ENCODE assay signal across 9 cellular contexts in genomic region chrX:55451990-55452824, GRCh38. TPM values are rescaled to one million over a fixed set of nuclear protein-coding genes. Genes with fewer than 3 reads are reported as not detected.
DNase-seq lines count a peak whose midpoint lies in the region; ATAC-seq, FAIRE-seq and TF ChIP-seq lines count a peak whose summit lies in the region.
"Had no signal": no experiment of that assay in that cellular context is flagged by ENCODE, and none has a peak within 500 bp of the region (broad histone marks: within the 10 kb centered on the region; RNA-seq: fewer than 3 reads in every experiment).

Gene MAGEH1 (plus strand): TSS chrX:55452127. CDS start chrX:55452375, 248 bp downstream.

- H3K79me2 ChIP-seq in keratinocyte (ENCODE audit: control insufficient read depth, insufficient read depth, low read length) = no peaks in the 10 kb centered on the region

- peak within 1 kb of the TSS; percentile 50 for H3K9ac ChIP-seq in keratinocyte (ENCODE audit: control insufficient read depth, extremely low read depth, insufficient read depth, low read length)

- H3K9me3 ChIP-seq in keratinocyte (ENCODE audit: control insufficient read depth, low read depth, low read length) = no peaks in the 10 kb centered on the region

- H3K9me1 ChIP-seq in keratinocyte (ENCODE audit: control insufficient read depth, extremely low read depth, insufficient read depth, low read length) = no peaks in the 10 kb centered on the region

- TF ChIP-seq CTCF in keratinocyte (optimal IDR thresholded peaks at IDR 0.05 in 1 of 3, IDR thresholded peaks at IDR 0.05 in 1 of 3, conservative IDR thresholded peaks at IDR 0.05 in 1 of 3; ENCODE audit: extremely low read depth in 1 of 3, insufficient read depth in 2 of 3, low read length in 3 of 3) = no peak

- no peak for FAIRE-seq in keratinocyte (lab: Jason Lieb, UNC)

- no peaks in the 10 kb centered on the region for H3K4me1 ChIP-seq in keratinocyte (ENCODE audit: control insufficient read depth, extremely low read depth, insufficient read depth, low read length)

- no peaks in the 10 kb centered on the region for H4K20me1 ChIP-seq in keratinocyte (ENCODE audit: control insufficient read depth, extremely low read depth, insufficient read depth, low read length)

- no peaks in the 10 kb centered on the region for H3K27me3 ChIP-seq in keratinocyte (ENCODE audit: control insufficient read depth, extremely low read depth, insufficient read depth, low read length)

- peak; percentile 90 for ATAC-seq in HG02970 (IDR thresholded peaks at IDR 0.05; ENCODE audit: low FRiP score, unreplicated experiment)

- H3K4me3 ChIP-seq in keratinocyte (ENCODE audit: control insufficient read depth in 2 of 3, extremely low read depth in 1 of 3, insufficient read depth in 2 of 3, low read depth in 1 of 3, low read length in 3 of 3) = peak within 1 kb of the TSS; percentile 40 to 78 (median 60)

- no peaks in the 10 kb centered on the region for H3K36me3 ChIP-seq in keratinocyte (ENCODE audit: control insufficient read depth in 2 of 2, extremely low read depth in 1 of 2, insufficient read depth in 2 of 2, low read length in 2 of 2)

- H3K4me2 ChIP-seq in keratinocyte (ENCODE audit: control insufficient read depth, extremely low read depth, insufficient read depth, low read depth, low read length) = peak within 1 kb of the TSS; percentile 78

- DNase-seq in NCI-H1417 (lab: John Stamatoyannopoulos, UW) (peak; percentile 34 to 77 (median 60)), NCI-H1417 treated with DMSO at 0.1 percent for 48 hours (lab: John Stamatoyannopoulos, UW) (no peak), NCI-H2227 treated with DMSO at 0.1 percent for 48 hours (lab: John Stamatoyannopoulos, UW) (peak; percentile 88), cerebellar cortex (ENCODE audit: low spot score) (peak; percentile 92), keratinocyte (ENCODE audit: low read depth, low spot score) (no peak)
- peak; percentile 58 for DNase-seq in activated CD4-positive, alpha-beta T cell treated with anti-CD3 and anti-CD28 coated beads for 1 hour
- DNase-seq in stimulated activated CD4-positive, alpha-beta T cell treated with anti-CD3 and anti-CD28 coated beads, Interleukin-12 subunit alpha, Interleukin-12 subunit beta, amount 100 ng/mL, for 48 hours (ENCODE audit: low read depth in 2 of 3, low spot score in 1 of 3) = peak; percentile 51 to 69 (median 59)

- H2AFZ ChIP-seq in keratinocyte (ENCODE audit: control insufficient read depth, low read length) = peak within 1 kb of the TSS; percentile 87

- no peak within 1 kb of the TSS for H3K27ac ChIP-seq in keratinocyte (ENCODE audit: control insufficient read depth, insufficient read depth, low read length)
- H3K27ac ChIP-seq: 22Rv1 had no signal

- dilution Hi-C loops in keratinocyte (cut with MboI; ENCODE audit: extremely low pct_ligation_motif_present, low sequenced_read_pairs) = no loop called here

RNA-seq across cellular contexts. Expression of gene MAGEH1, which starts in this region (rescaled TPM):
- 5.8 to 6.7 TPM (median 6.2 TPM) in 3 replicates for polyA plus RNA-seq in keratinocyte
- polyA plus RNA-seq in keratinocyte (2011; ENCODE audit: low read depth) = 2.8 TPM
- 3.4 and 3.6 TPM in 2 replicates for polyA plus RNA-seq in keratinocyte (2011; cell fraction: cytosol; rRNA removed)
- polyA plus RNA-seq in keratinocyte (2011; cell fraction: nucleus; rRNA removed) = 9.5 and 10.5 TPM in 2 replicates
- polyA plus RNA-seq in keratinocyte (2012; ENCODE audit: low replicate concordance) = 1.6 and 5.7 TPM in 2 replicates
- 1.6 to 2.9 TPM (median 2.0 TPM) in 3 replicates for polyA minus RNA-seq in keratinocyte
- 2.7 TPM for polyA minus RNA-seq in keratinocyte (2011; cell fraction: cytosol; rRNA and poly(A)+ RNA removed)
- polyA minus RNA-seq in keratinocyte (2011; cell fraction: nucleus; rRNA and poly(A)+ RNA removed) = 2.2 and 3.1 TPM in 2 replicates

Comparison
In these comparisons a context has a peak if more than half of its experiments do, and no peak if none do; other contexts are left out.
1. DNase-seq: peak in NCI-H1417 (3 of 3), NCI-H2227 treated with DMSO at 0.1 percent for 48 hours (single experiment), activated CD4-positive, alpha-beta T cell treated with anti-CD3 and anti-CD28 coated beads for 1 hour (single experiment), cerebellar cortex (single experiment) and stimulated activated CD4-positive, alpha-beta T cell treated with anti-CD3 and anti-CD28 coated beads, Interleukin-12 subunit alpha, Interleukin-12 subunit beta, amount 100 ng/mL, for 48 hours (3 of 3); none in NCI-H1417 treated with DMSO at 0.1 percent for 48 hours (single experiment) and keratinocyte (single experiment).